9 cellular contexts compared by ENCODE assay signal in genomic region chr11:84740050-84740449, GRCh38.
"Had no signal": no experiment of that assay in that cellular context is flagged by ENCODE, and none has a peak within 500 bp of the region (broad histone marks: within the 10 kb centered on the region; RNA-seq: fewer than 3 reads in every experiment).

No MANE protein-coding gene starts in this region.

- DNase-seq: GM23248, GOT3, HFFc6, KBM-7 had no signal

- H3K4me1 Mint-ChIP-seq: IgD-negative memory B cell had no signal

- H3K9ac ChIP-seq: GM23248, KMS-11 had no signal

- H3K4me3 ChIP-seq: GM23248, HAP-1 had no signal

- H3K4me3 Mint-ChIP-seq: HFFc6 had no signal

- H3K4me2 ChIP-seq: KMS-11 had no signal

- H3K27ac ChIP-seq: GM23248, HL-60, KMS-11 had no signal

- H3K9me3 ChIP-seq: HAP-1 had no signal

- H3K4me1 ChIP-seq: HAP-1 had no signal

- ATAC-seq: HCT116 had no signal

- H3K36me3 Mint-ChIP-seq: IgD-negative memory B cell had no signal

- H3K27ac Mint-ChIP-seq: HFFc6, IgD-negative memory B cell had no signal

- H3K36me3 ChIP-seq: HAP-1 had no signal

- H2AFZ ChIP-seq: GM23248 had no signal
